In genomic region chr21:34443486-34443885, GRCh38 we compare ENCODE assay signal across 14 cellular contexts. TPM values are rescaled to one million over a fixed set of nuclear protein-coding genes. Genes with fewer than 3 reads are reported as not detected.
DNase-seq lines count a peak whose midpoint lies in the region; ATAC-seq and TF ChIP-seq lines count a peak whose summit lies in the region.
"Not testable (repeated sequence)": the region's sequence is repeated elsewhere in the genome, so short reads cannot be mapped to it uniquely, and the experiment has no call there.
"Had no signal": no experiment of that assay in that cellular context is flagged by ENCODE, and none has a peak within 500 bp of the region (broad histone marks: within the 10 kb centered on the region; RNA-seq: fewer than 3 reads in every experiment).

No MANE protein-coding gene starts in this region.

- not testable (repeated sequence) for TF ChIP-seq CTCF in GM23338 (conservative IDR thresholded peaks at IDR 0.05; ENCODE audit: low read depth in 2 of 2); RWPE2 (IDR thresholded peaks at IDR 0.05; ENCODE audit: poor library complexity, severe bottlenecking)

- H3K79me2 ChIP-seq in GM23338 (replicated peaks; ENCODE audit: insufficient read depth) = not testable (repeated sequence)

- intact Hi-C loops in left ventricle myocardium superior (cut with micrococcal nuclease); sciatic nerve (cut with DNase I): not testable (repeated sequence)

- not testable (repeated sequence) for DNase-seq in GM23338 (ENCODE audit: low spot score); RWPE2 (ENCODE audit: low spot score); activated T-cell treated with anti-CD3 and anti-CD28 coated beads, Interleukin-2, amount 50 U/mL, for 72 hours; effector memory CD8-positive, alpha-beta T cell; left ventricle myocardium superior; memory B cell (ENCODE audit: low spot score in 2 of 2); sciatic nerve (ENCODE audit: low spot score)

- not testable (repeated sequence) for H3K4me3 Mint-ChIP-seq in GM23338; activated T-cell treated with anti-CD3 and anti-CD28 coated beads, Interleukin-2, amount 50 U/mL, for 72 hours; effector memory CD8-positive, alpha-beta T cell; memory B cell

- not testable (repeated sequence) for H3K4me1 ChIP-seq in GM23338 (ENCODE audit: insufficient read depth); RWPE2 (ENCODE audit: insufficient read depth, poor library complexity, severe bottlenecking)

- H3K4me1 Mint-ChIP-seq in GM23338; activated T-cell treated with anti-CD3 and anti-CD28 coated beads, Interleukin-2, amount 50 U/mL, for 72 hours (ENCODE audit: low read depth); effector memory CD8-positive, alpha-beta T cell (ENCODE audit: low read depth in 2 of 2); memory B cell: not testable (repeated sequence)

- not testable (repeated sequence) for H3K36me3 Mint-ChIP-seq in GM23338 (ENCODE audit: low read depth); activated T-cell treated with anti-CD3 and anti-CD28 coated beads, Interleukin-2, amount 50 U/mL, for 72 hours (ENCODE audit: insufficient read depth in 2 of 2); effector memory CD8-positive, alpha-beta T cell (ENCODE audit: insufficient read depth); memory B cell

- not testable (repeated sequence) for H3F3A ChIP-seq in GM23338 (replicated peaks; ENCODE audit: low read depth)

- not testable (repeated sequence) for H3K27me3 ChIP-seq in GM23338 (ENCODE audit: insufficient read depth); RWPE2 (ENCODE audit: insufficient read depth, poor library complexity, severe bottlenecking)

- H3K9me3 Mint-ChIP-seq in GM23338; activated T-cell treated with anti-CD3 and anti-CD28 coated beads, Interleukin-2, amount 50 U/mL, for 72 hours; effector memory CD8-positive, alpha-beta T cell; memory B cell: not testable (repeated sequence)

- H3K4me2 ChIP-seq in GM23338 = not testable (repeated sequence)

- ATAC-seq in GM23338 (peak; percentile 80), RWPE2 (ENCODE audit: low read depth) (peak; percentile 49; the same call in 1 of the 3 replicates), left ventricle myocardium superior (peak; percentile 46), memory B cell (ENCODE audit: low read depth) (peak; percentile 49), sciatic nerve (peak; percentile 61)
- ATAC-seq in activated T-cell treated with anti-CD3 and anti-CD28 coated beads, Interleukin-2, amount 50 U/mL, for 72 hours (replicated peaks in 1 of 2) = peak; percentile 45 to 47
- peak; percentile 44 for ATAC-seq in effector memory CD8-positive, alpha-beta T cell (replicated peaks)

- not testable (repeated sequence) for H2AFZ ChIP-seq in GM23338

- H3K36me3 ChIP-seq in GM23338 (ENCODE audit: insufficient read depth); RWPE2 (ENCODE audit: low read depth): not testable (repeated sequence)

- H4K20me1 ChIP-seq in GM23338 (replicated peaks; ENCODE audit: insufficient read depth) = not testable (repeated sequence)

- H3K27me3 Mint-ChIP-seq in GM23338 (ENCODE audit: insufficient read depth, low read depth, poor library complexity); activated T-cell treated with anti-CD3 and anti-CD28 coated beads, Interleukin-2, amount 50 U/mL, for 72 hours (ENCODE audit: low read depth); effector memory CD8-positive, alpha-beta T cell; memory B cell: not testable (repeated sequence)

- H3K4me3 ChIP-seq in GM23338; RWPE2 (ENCODE audit: severe bottlenecking): not testable (repeated sequence)

- not testable (repeated sequence) for H3K9me2 ChIP-seq in GM23338 (ENCODE audit: insufficient read depth)

- H3K27ac Mint-ChIP-seq in GM23338; activated T-cell treated with anti-CD3 and anti-CD28 coated beads, Interleukin-2, amount 50 U/mL, for 72 hours; effector memory CD8-positive, alpha-beta T cell; memory B cell: not testable (repeated sequence)

- not testable (repeated sequence) for H3K27ac ChIP-seq in GM23338 (ENCODE audit: low read depth); RWPE2 (ENCODE audit: poor library complexity, severe bottlenecking)

- not testable (repeated sequence) for H3K9me3 ChIP-seq in RWPE2 (ENCODE audit: severe bottlenecking)

RNA-seq across cellular contexts. Expression of gene SMIM34, which starts 19.7 kb away (rescaled TPM):
- total RNA-seq in GM23338 (2014; rRNA removed; shearing (Covaris generic)) = not detected in 2 replicates
- not detected in 2 replicates for polyA plus RNA-seq in GM23338 (2016; fragmentation: Nextera tagmentation; extraction: Ambion mirVana)
- not detected for total RNA-seq in activated T-cell treated with anti-CD3 and anti-CD28 coated beads, Interleukin-2, amount 50 U/mL, for 72 hours
- total RNA-seq in left ventricle myocardium superior = not detected
- not detected for total RNA-seq in sciatic nerve
- total RNA-seq: Caco-2; CD4-positive, alpha-beta T cell; HT1080; M059J; Peyer's patch; SJSA1 had no signal
- polyA plus RNA-seq: IgD-negative memory B cell had no signal
